Comparison of ENCODE assay signal across 12 cellular contexts in genomic region chr3:133570139-133570936, GRCh38. TPM values are rescaled to one million over a fixed set of nuclear protein-coding genes. Genes with fewer than 3 reads are reported as not detected.
DNase-seq lines count a peak whose midpoint lies in the region; ATAC-seq, FAIRE-seq and TF ChIP-seq lines count a peak whose summit lies in the region.
"Had no signal": no experiment of that assay in that cellular context is flagged by ENCODE, and none has a peak within 500 bp of the region (broad histone marks: within the 10 kb centered on the region; RNA-seq: fewer than 3 reads in every experiment).

No MANE protein-coding gene starts in this region.

- H3K4me1 Mint-ChIP-seq in activated CD8-positive, alpha-beta T cell treated with anti-CD3 and anti-CD28 coated beads, Interleukin-2, amount 10 ng/mL, durations not matched to agents 7 days and 5 days (ENCODE audit: low read depth): peaks cover 27% of the 10 kb centered on the region
- H3K4me1 Mint-ChIP-seq in activated CD8-positive, alpha-beta T cell treated with anti-CD3 and anti-CD28 coated beads for 36 hours (ENCODE audit: low read depth): peaks cover 18% of the 10 kb centered on the region
- H3K4me1 Mint-ChIP-seq in astrocyte (ENCODE audit: low read depth, unreplicated experiment) (peaks cover 41% of the 10 kb centered on the region), glutamatergic neuron (ENCODE audit: low read depth, unreplicated experiment) (peaks cover 3% of the 10 kb centered on the region)

- H3K9me1 ChIP-seq in keratinocyte (ENCODE audit: control insufficient read depth, extremely low read depth, insufficient read depth, low read length): no peaks in the 10 kb centered on the region

- H3K27ac Mint-ChIP-seq in activated CD8-positive, alpha-beta T cell treated with anti-CD3 and anti-CD28 coated beads, Interleukin-2, amount 10 ng/mL, durations not matched to agents 7 days and 5 days: peak overlapping the region; percentile 37
- no peak overlapping the region for H3K27ac Mint-ChIP-seq in activated CD8-positive, alpha-beta T cell treated with anti-CD3 and anti-CD28 coated beads for 36 hours
- H3K27ac Mint-ChIP-seq in astrocyte (ENCODE audit: unreplicated experiment) (peak overlapping the region; percentile 92), glutamatergic neuron (ENCODE audit: unreplicated experiment) (no peak overlapping the region)

- no peak overlapping the region for H3K4me3 Mint-ChIP-seq in activated CD8-positive, alpha-beta T cell treated with anti-CD3 and anti-CD28 coated beads, Interleukin-2, amount 10 ng/mL, durations not matched to agents 7 days and 5 days
- H3K4me3 Mint-ChIP-seq in activated CD8-positive, alpha-beta T cell treated with anti-CD3 and anti-CD28 coated beads for 36 hours: no peak overlapping the region
- H3K4me3 Mint-ChIP-seq in astrocyte (ENCODE audit: unreplicated experiment): peak overlapping the region; percentile 61
- H3K4me3 Mint-ChIP-seq in glutamatergic neuron (ENCODE audit: unreplicated experiment): no peak overlapping the region

- dilution Hi-C loops in keratinocyte (cut with MboI; ENCODE audit: extremely low pct_ligation_motif_present, low sequenced_read_pairs): no loop called here

- H3K4me1 ChIP-seq in astrocyte (ENCODE audit: insufficient read depth, low read length) (peaks cover 47% of the 10 kb centered on the region), keratinocyte (ENCODE audit: control insufficient read depth, extremely low read depth, insufficient read depth, low read length) (peaks cover 46% of the 10 kb centered on the region), testis (peaks cover 14% of the 10 kb centered on the region)

- H3K4me2 ChIP-seq in astrocyte (ENCODE audit: low read length): peak overlapping the region; percentile 76
- peak overlapping the region; percentile 64 for H3K4me2 ChIP-seq in keratinocyte (ENCODE audit: control insufficient read depth, extremely low read depth, insufficient read depth, low read depth, low read length)

- TF ChIP-seq CTCF in activated CD8-positive, alpha-beta T cell treated with anti-CD3 and anti-CD28 coated beads for 36 hours (IDR thresholded peaks at IDR 0.05): no peak
- TF ChIP-seq CTCF in astrocyte (IDR thresholded peaks at IDR 0.05; ENCODE audit: insufficient read depth, low read depth, low read length) (no peak), keratinocyte (optimal IDR thresholded peaks at IDR 0.05 in 1 of 3, IDR thresholded peaks at IDR 0.05 in 1 of 3, conservative IDR thresholded peaks at IDR 0.05 in 1 of 3; ENCODE audit: extremely low read depth in 1 of 3, insufficient read depth in 2 of 3, low read length in 3 of 3) (no peak), testis (IDR thresholded peaks at IDR 0.05) (no peak), glutamatergic neuron (IDR thresholded peaks at IDR 0.05; ENCODE audit: partially characterized antibody, unreplicated experiment) (no peak)

- intact Hi-C loops in activated CD8-positive, alpha-beta T cell treated with anti-CD3 and anti-CD28 coated beads for 36 hours (cut with micrococcal nuclease): no loop called here
- intact Hi-C loops in testis (cut with DNase I; ENCODE audit: low total_unique reads): no loop called here

- FAIRE-seq in astrocyte (lab: Jason Lieb, UNC) (peak; percentile 73), keratinocyte (lab: Jason Lieb, UNC) (peak; percentile 86)

- H4K20me1 ChIP-seq in astrocyte (ENCODE audit: insufficient read depth, low read length): peaks cover 11% of the 10 kb centered on the region
- H4K20me1 ChIP-seq in keratinocyte (ENCODE audit: control insufficient read depth, extremely low read depth, insufficient read depth, low read length): peaks cover 4% of the 10 kb centered on the region

- H3K27me3 ChIP-seq in astrocyte (ENCODE audit: insufficient read depth, low read length) (no peaks in the 10 kb centered on the region), keratinocyte (ENCODE audit: control insufficient read depth, extremely low read depth, insufficient read depth, low read length) (no peaks in the 10 kb centered on the region), testis (no peaks in the 10 kb centered on the region)

- CTCF ChIA-PET in activated CD8-positive, alpha-beta T cell treated with anti-CD3 and anti-CD28 coated beads, Interleukin-2, amount 10 ng/mL, durations not matched to agents 7 days and 5 days (lab: Charles Lee): interaction anchor here (1.4 to 8.4 kb wide), 2 partner anchors 80 to 147 kb away, joined by 3 to 102 read pairs; no protein-coding TSS in a partner anchor
- CTCF ChIA-PET in activated CD8-positive, alpha-beta T cell treated with anti-CD3 and anti-CD28 coated beads for 36 hours (lab: Charles Lee): interaction anchor here (1.1 to 2.8 kb wide), 3 partner anchors 32 to 86 kb away, joined by 3 to 16 read pairs (median 4); no protein-coding TSS in a partner anchor

- H3K9ac ChIP-seq in astrocyte (ENCODE audit: low read length): peak overlapping the region; percentile 60
- H3K9ac ChIP-seq in keratinocyte (ENCODE audit: control insufficient read depth, extremely low read depth, insufficient read depth, low read length): peak overlapping the region; percentile 41

- 77 to 88% methylated on average over 5 of the region's 5 CpGs for WGBS in testis, 2 donors

- H2AFZ ChIP-seq in astrocyte (ENCODE audit: low read depth, low read length) (no peak overlapping the region), keratinocyte (ENCODE audit: control insufficient read depth, low read length) (peak overlapping the region; percentile 70)

- H3K79me2 ChIP-seq in astrocyte (ENCODE audit: insufficient read depth, low read length): peaks cover 11% of the 10 kb centered on the region
- H3K79me2 ChIP-seq in keratinocyte (ENCODE audit: control insufficient read depth, insufficient read depth, low read length): peaks cover 15% of the 10 kb centered on the region

- H3K9me3 ChIP-seq in astrocyte (ENCODE audit: insufficient read depth, low read depth, low read length) (no peaks in the 10 kb centered on the region), keratinocyte (ENCODE audit: control insufficient read depth, low read depth, low read length) (no peaks in the 10 kb centered on the region), testis (no peaks in the 10 kb centered on the region)
- H3K9me3 ChIP-seq: mucosa of descending colon had no signal

- no peaks in the 10 kb centered on the region for H3K9me3 Mint-ChIP-seq in activated CD8-positive, alpha-beta T cell treated with anti-CD3 and anti-CD28 coated beads, Interleukin-2, amount 10 ng/mL, durations not matched to agents 7 days and 5 days (ENCODE audit: insufficient read depth)
- no peaks in the 10 kb centered on the region for H3K9me3 Mint-ChIP-seq in activated CD8-positive, alpha-beta T cell treated with anti-CD3 and anti-CD28 coated beads for 36 hours
- H3K9me3 Mint-ChIP-seq in astrocyte (ENCODE audit: unreplicated experiment): no peaks in the 10 kb centered on the region
- H3K9me3 Mint-ChIP-seq in glutamatergic neuron (ENCODE audit: unreplicated experiment): peaks cover 4% of the 10 kb centered on the region

- POLR2A ChIA-PET in activated CD8-positive, alpha-beta T cell treated with anti-CD3 and anti-CD28 coated beads, Interleukin-2, amount 10 ng/mL, durations not matched to agents 7 days and 5 days (lab: Charles Lee): interaction anchor here (0.9 to 1.2 kb wide), 2 partner anchors 65 to 90 kb away, joined by 3 read pairs; no protein-coding TSS in a partner anchor
- POLR2A ChIA-PET in activated CD8-positive, alpha-beta T cell treated with anti-CD3 and anti-CD28 coated beads for 36 hours (lab: Charles Lee): interaction anchor here (1.0 to 10.6 kb wide), 2 partner anchors 32 to 81 kb away, joined by 5 to 87 read pairs; no protein-coding TSS in a partner anchor

- H3K36me3 ChIP-seq in astrocyte (ENCODE audit: insufficient read depth, low read length): no peaks in the 10 kb centered on the region
- H3K36me3 ChIP-seq in keratinocyte (ENCODE audit: control insufficient read depth in 2 of 2, extremely low read depth in 1 of 2, insufficient read depth in 2 of 2, low read length in 2 of 2): peaks cover 0 to 9% of the 10 kb centered on the region in 2 experiments
- no peaks in the 10 kb centered on the region for H3K36me3 ChIP-seq in testis (ENCODE audit: low read depth, missing control alignments)

- no peaks in the 10 kb centered on the region for H3K27me3 Mint-ChIP-seq in activated CD8-positive, alpha-beta T cell treated with anti-CD3 and anti-CD28 coated beads, Interleukin-2, amount 10 ng/mL, durations not matched to agents 7 days and 5 days (ENCODE audit: low read depth)
- H3K27me3 Mint-ChIP-seq in activated CD8-positive, alpha-beta T cell treated with anti-CD3 and anti-CD28 coated beads for 36 hours: no peaks in the 10 kb centered on the region
- H3K27me3 Mint-ChIP-seq in astrocyte (ENCODE audit: low read depth, unreplicated experiment) (no peaks in the 10 kb centered on the region), glutamatergic neuron (ENCODE audit: unreplicated experiment) (peaks cover 2% of the 10 kb centered on the region)

- no peak for DNase-seq in activated CD8-positive, alpha-beta T cell treated with anti-CD3 and anti-CD28 coated beads, Interleukin-2, amount 10 ng/mL, durations not matched to agents 7 days and 5 days
- DNase-seq in activated CD8-positive, alpha-beta T cell treated with anti-CD3 and anti-CD28 coated beads for 36 hours: no peak
- DNase-seq in astrocyte (ENCODE audit: low read depth): peak; percentile 94
- no peak for DNase-seq in keratinocyte (ENCODE audit: low read depth, low spot score)
- peak; percentile 10 for DNase-seq in testis
- no peak for DNase-seq in pons (ENCODE audit: low spot score)
- DNase-seq in glutamatergic neuron: no peak
- DNase-seq: activated CD8-positive, alpha-beta memory T cell treated with anti-CD3 and anti-CD28 coated beads, Interleukin-2, amount 50 U/mL, for 4 hours; mucosa of descending colon; NCI-H2171 treated with DMSO at 0.1 percent for 48 hours had no signal

- H3K4me3 ChIP-seq in astrocyte (ENCODE audit: insufficient read depth, low read depth, low read length) (peak overlapping the region; percentile 6), keratinocyte (ENCODE audit: control insufficient read depth in 2 of 3, extremely low read depth in 1 of 3, insufficient read depth in 2 of 3, low read depth in 1 of 3, low read length in 3 of 3) (peak overlapping the region in 1 of 3 experiments; percentile 22), testis (no peak overlapping the region)
- H3K4me3 ChIP-seq: mucosa of descending colon had no signal

- H3K27ac ChIP-seq in astrocyte (ENCODE audit: low read depth, low read length) (peak overlapping the region; percentile 87), keratinocyte (ENCODE audit: control insufficient read depth, insufficient read depth, low read length) (peak overlapping the region; percentile 77), testis (peak overlapping the region in 1 of 2 donors; percentile 43)
- H3K27ac ChIP-seq: C4-2B had no signal

- peaks cover 9% of the 10 kb centered on the region for H3K36me3 Mint-ChIP-seq in activated CD8-positive, alpha-beta T cell treated with anti-CD3 and anti-CD28 coated beads, Interleukin-2, amount 10 ng/mL, durations not matched to agents 7 days and 5 days (ENCODE audit: low read depth)
- peaks cover 10% of the 10 kb centered on the region for H3K36me3 Mint-ChIP-seq in activated CD8-positive, alpha-beta T cell treated with anti-CD3 and anti-CD28 coated beads for 36 hours (ENCODE audit: low read depth)
- H3K36me3 Mint-ChIP-seq in astrocyte (ENCODE audit: low read depth, unreplicated experiment) (no peaks in the 10 kb centered on the region), glutamatergic neuron (ENCODE audit: unreplicated experiment) (no peaks in the 10 kb centered on the region)

- ATAC-seq in activated CD8-positive, alpha-beta T cell treated with anti-CD3 and anti-CD28 coated beads, Interleukin-2, amount 10 ng/mL, durations not matched to agents 7 days and 5 days: no peak
- ATAC-seq in activated CD8-positive, alpha-beta T cell treated with anti-CD3 and anti-CD28 coated beads for 36 hours: no peak
- no peak for ATAC-seq in HG02884 (IDR thresholded peaks at IDR 0.05; ENCODE audit: unreplicated experiment)
- ATAC-seq: mucosa of descending colon had no signal

- TF ChIP-seq POLR2A in testis (IDR thresholded peaks at IDR 0.05): no peak

RNA-seq across cellular contexts. Expression of gene CDV3, which starts 3.1 kb away (rescaled TPM):
- 100 to 1,000 TPM; 195 TPM for total RNA-seq in activated CD8-positive, alpha-beta T cell treated with anti-CD3 and anti-CD28 coated beads, Interleukin-2, amount 10 ng/mL, durations not matched to agents 7 days and 5 days
- total RNA-seq in activated CD8-positive, alpha-beta T cell treated with anti-CD3 and anti-CD28 coated beads for 36 hours: 100 to 1,000 TPM; 211 to 212 TPM
- total RNA-seq in astrocyte: 290 and 323 TPM in 2 replicates
- 86.2 to 150 TPM (median 122 TPM) in 3 replicates for polyA plus RNA-seq in keratinocyte
- 73.5 TPM for polyA plus RNA-seq in keratinocyte (2011; ENCODE audit: low read depth)
- polyA plus RNA-seq in keratinocyte (2011; cell fraction: cytosol; rRNA removed): 88.1 and 174 TPM in 2 replicates
- 76.3 and 95.7 TPM in 2 replicates for polyA plus RNA-seq in keratinocyte (2011; cell fraction: nucleus; rRNA removed)
- polyA plus RNA-seq in keratinocyte (2012; ENCODE audit: low replicate concordance): 107 and 169 TPM in 2 replicates
- polyA minus RNA-seq in keratinocyte: 43.6 to 107 TPM (median 47.8 TPM) in 3 replicates
- polyA minus RNA-seq in keratinocyte (2011; cell fraction: cytosol; rRNA and poly(A)+ RNA removed): 90.7 TPM
- 37.7 and 62.8 TPM in 2 replicates for polyA minus RNA-seq in keratinocyte (2011; cell fraction: nucleus; rRNA and poly(A)+ RNA removed)
- total RNA-seq in testis: 100 to 1,000 TPM; 104 to 135 TPM
- 179 TPM for polyA plus RNA-seq in testis (ENCODE audit: insufficient read depth, low read depth, low replicate concordance)
- total RNA-seq in glutamatergic neuron (ENCODE audit: unreplicated experiment): 91.2 TPM

Comparison
In these comparisons a context has a peak if more than half of its experiments do, and no peak if none do; other contexts are left out.
1. H3K27ac Mint-ChIP-seq: peak in activated CD8-positive, alpha-beta T cell treated with anti-CD3 and anti-CD28 coated beads, Interleukin-2, amount 10 ng/mL, durations not matched to agents 7 days and 5 days (single experiment) and astrocyte (single experiment); none in activated CD8-positive, alpha-beta T cell treated with anti-CD3 and anti-CD28 coated beads for 36 hours (single experiment) and glutamatergic neuron (single experiment).
2. DNase-seq: peak in astrocyte (single experiment) and testis (single experiment); none in activated CD8-positive, alpha-beta T cell treated with anti-CD3 and anti-CD28 coated beads, Interleukin-2, amount 10 ng/mL, durations not matched to agents 7 days and 5 days (single experiment), activated CD8-positive, alpha-beta T cell treated with anti-CD3 and anti-CD28 coated beads for 36 hours (single experiment), keratinocyte (single experiment), pons (single experiment) and glutamatergic neuron (single experiment).